Comparison of ENCODE assay signal across 8 cellular contexts in the genomic region with DNA sequence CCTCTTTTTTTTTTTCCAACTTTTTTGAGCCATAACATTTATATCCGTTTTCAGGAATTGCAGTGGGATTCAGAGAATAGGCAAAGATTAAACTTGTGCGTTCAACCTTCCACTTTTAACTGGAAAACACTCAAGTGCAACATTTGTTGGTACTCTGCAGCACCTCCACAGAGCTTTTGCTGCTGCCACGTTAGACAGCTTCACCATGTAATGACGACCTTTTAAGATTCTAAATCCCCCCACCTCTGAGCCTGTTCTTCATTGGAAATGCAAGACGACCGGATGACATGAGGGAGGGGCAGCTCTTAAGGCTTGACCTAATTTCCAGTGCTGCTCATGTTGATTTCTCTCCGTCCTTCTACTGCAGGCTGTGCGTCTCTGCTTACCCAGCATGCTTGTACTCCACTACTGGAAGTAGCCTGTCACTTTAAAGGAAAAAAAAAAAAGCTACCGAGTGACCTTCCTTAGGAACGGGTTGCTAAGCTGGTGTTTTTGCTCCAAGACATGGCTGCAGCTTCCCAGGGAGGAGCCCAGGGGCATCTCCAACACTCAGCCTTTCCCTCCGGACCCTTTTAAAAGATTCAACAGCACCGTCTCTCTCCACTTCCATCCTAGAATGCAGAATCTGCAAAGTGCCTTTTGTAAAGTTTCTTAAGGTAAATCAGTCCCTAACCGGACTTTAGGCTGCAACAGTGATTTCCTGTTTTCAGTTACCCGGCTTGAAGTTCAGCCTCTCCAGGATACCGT. TPM values are rescaled to one million over a fixed set of nuclear protein-coding genes. Genes with fewer than 3 reads are reported as not detected.
DNase-seq lines count a peak whose midpoint lies in the region; ATAC-seq and TF ChIP-seq lines count a peak whose summit lies in the region.

A gene (plus strand): TSS at position 481 of the 747 bp plus-strand sequence. CDS start 6,051 bp downstream, outside the sequence.

- H3K27me3 Mint-ChIP-seq in MCF 10A (ENCODE audit: insufficient read depth, unreplicated experiment), result no peaks in the 10 kb centered on the region

- POLR2A ChIA-PET in MCF 10A (lab: Yijun Ruan, JAX), result interaction anchor here (0.6 to 2.3 kb wide), 4 partner anchors 10 to 449 kb away, joined by 3 to 11 read pairs (median 4); a partner anchor contains a TSS

- H3K4me3 Mint-ChIP-seq in MCF 10A (ENCODE audit: unreplicated experiment), result peak within 1 kb of the TSS; percentile 73

- H3K27ac Mint-ChIP-seq in MCF 10A (ENCODE audit: low read depth, unreplicated experiment), result no peak within 1 kb of the TSS

- DNase-seq in LHCN-M2 (ENCODE audit: low read depth) (peak; percentile 72), MCF 10A (ENCODE audit: unreplicated experiment) (no peak), iPS-NIHi11 (ENCODE audit: low spot score) (peak; percentile 61), sciatic nerve (ENCODE audit: low spot score) (no peak), GM13976 (ENCODE audit: low spot score) (no peak)

- H3K4me1 Mint-ChIP-seq in MCF 10A (ENCODE audit: insufficient read depth, unreplicated experiment), result peaks cover 9% of the 10 kb centered on the region

- no peaks in the 10 kb centered on the region for H3K27me3 ChIP-seq in BLaER1

- H3K36me3 Mint-ChIP-seq in MCF 10A (ENCODE audit: insufficient read depth, unreplicated experiment), result no peaks in the 10 kb centered on the region

- ATAC-seq in sciatic nerve (peak; percentile 88), GM18858 (IDR thresholded peaks at IDR 0.05; ENCODE audit: unreplicated experiment) (no peak), HG03135 (IDR thresholded peaks at IDR 0.05; ENCODE audit: unreplicated experiment) (no peak)

- no peak within 1 kb of the TSS for H3K4me3 ChIP-seq in BLaER1

- intact Hi-C loops in MCF 10A (cut with micrococcal nuclease), result no loop called here
- intact Hi-C loops in sciatic nerve (cut with DNase I), result no loop called here

- peaks cover 10% of the 10 kb centered on the region for H3K4me1 ChIP-seq in BLaER1

- no TSS peak for BruUV-seq in MCF 10A (replicated peaks; lab: Mats Ljungman, UMichigan)

- TF ChIP-seq CTCF in MCF 10A (IDR thresholded peaks at IDR 0.05; ENCODE audit: unreplicated experiment) (no peak), GM13976 (IDR thresholded peaks at IDR 0.05; ENCODE audit: borderline replicate concordance, control extremely low read depth, extremely low read depth, insufficient read depth, missing control alignments) (no peak)

- peak within 1 kb of the TSS; percentile 51 for H3K4me2 ChIP-seq in BLaER1

- H3K9me3 Mint-ChIP-seq in MCF 10A (ENCODE audit: unreplicated experiment), result no peaks in the 10 kb centered on the region

- CTCF ChIA-PET in MCF 10A (lab: Yijun Ruan, JAX), result interaction anchor here (0.6 to 3.3 kb wide), 11 partner anchors 8 to 336 kb away, joined by 3 to 29 read pairs (median 5); no protein-coding TSS in a partner anchor

- H3K36me3 ChIP-seq in BLaER1, result no peaks in the 10 kb centered on the region

- H3K9ac ChIP-seq in BLaER1, result no peak within 1 kb of the TSS

- H4K20me1 ChIP-seq in BLaER1, result no peaks in the 10 kb centered on the region

- in situ Hi-C loops in GM13976 (cut with MboI; ENCODE audit: low sequenced_read_pairs, unreplicated experiment), result no loop called here

- no peaks in the 10 kb centered on the region for H3K9me3 ChIP-seq in BLaER1

- no peak within 1 kb of the TSS for H3K27ac ChIP-seq in BLaER1

RNA-seq across cellular contexts. Expression of the gene that starts here (rescaled TPM):
- total RNA-seq in LHCN-M2 (2014; rRNA removed) (24.9 and 31.5 TPM in 2 replicates), MCF 10A (2022) (7.7 and 8.6 TPM in 2 replicates), sciatic nerve (35.6 TPM)
- 15.9 TPM for polyA plus RNA-seq in LHCN-M2 (2012)

Comparison
In these comparisons a context has a peak if more than half of its experiments do, and no peak if none do; other contexts are left out.
1. DNase-seq: peak in LHCN-M2 (single experiment) and iPS-NIHi11 (single experiment); none in MCF 10A (single experiment), sciatic nerve (single experiment) and GM13976 (single experiment).